In the genomic region with DNA sequence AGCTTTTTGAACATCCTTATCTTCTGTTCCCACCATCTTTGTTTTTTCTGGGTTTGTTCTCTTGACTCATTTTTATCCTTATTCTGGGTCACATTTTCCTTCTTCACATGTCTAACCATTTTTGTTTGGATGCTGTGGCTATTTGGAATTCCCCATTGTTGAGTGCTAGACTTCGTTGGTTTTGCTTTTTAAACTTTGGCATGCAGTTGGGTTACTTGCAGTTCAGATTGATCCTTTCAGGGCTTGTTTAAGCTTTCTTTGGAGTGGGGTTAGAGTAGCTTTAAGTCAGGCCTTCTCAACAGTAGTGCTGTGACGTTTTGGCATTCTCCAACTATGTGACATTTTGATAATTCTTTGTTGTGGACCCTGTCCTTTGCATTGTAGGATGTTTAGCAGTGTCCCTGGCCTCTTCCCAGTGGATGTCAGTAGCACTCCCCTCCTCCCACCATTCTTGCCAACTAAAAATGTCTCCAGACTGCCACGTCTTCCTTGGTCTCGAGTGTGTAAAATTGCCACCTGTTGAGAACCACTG, we compare ENCODE assay signal across 10 cellular contexts.
DNase-seq lines count a peak whose midpoint lies in the region; ATAC-seq and TF ChIP-seq lines count a peak whose summit lies in the region.
"Had no signal": no experiment of that assay in that cellular context is flagged by ENCODE, and none has a peak within 500 bp of the region (broad histone marks: within the 10 kb centered on the region; RNA-seq: fewer than 3 reads in every experiment).

No MANE protein-coding gene starts in this region.

- TF ChIP-seq CTCF in nephron (IDR thresholded peaks at IDR 0.05; ENCODE audit: unreplicated experiment in 3 of 3), result no peak

- peak overlapping the region in 7 of 10 experiments; percentile 6 to 43 (median 28); a peak in 8 of 20 replicates for H3K4me3 ChIP-seq in BLaER1 treated with 17β-estradiol and CSF1 and Interleukin-3, amounts not matched to agents 10 nM and 100 nM
- no peak overlapping the region for H3K4me3 ChIP-seq in HUES48 (ENCODE audit: low read depth, low read length)
- H3K4me3 ChIP-seq: lung had no signal

- H3K27ac Mint-ChIP-seq in nephron, result peak overlapping the region; percentile 88 to 94 (median 88)

- peak overlapping the region; percentile 8 to 89 (median 79); a peak in 21 of 22 replicates for H3K9ac ChIP-seq in BLaER1 treated with 17β-estradiol and CSF1 and Interleukin-3, amounts not matched to agents 10 nM and 100 nM
- H3K9ac ChIP-seq in HUES48 (ENCODE audit: low read depth, low read length), result no peak overlapping the region

- no peak overlapping the region for H3K4me3 Mint-ChIP-seq in nephron

- peaks cover 34% of the 10 kb centered on the region for H3K36me3 Mint-ChIP-seq in nephron (ENCODE audit: low read depth)

- H4K20me1 ChIP-seq in BLaER1 treated with 17β-estradiol and CSF1 and Interleukin-3, amounts not matched to agents 10 nM and 100 nM, result no peaks in the 10 kb centered on the region

- DNase-seq in dedifferentiated amniotic fluid mesenchymal stem cell (ENCODE audit: extremely low spot score), result peak; percentile 33
- no peak for DNase-seq in NCI-H446 treated with DMSO at 0.1 percent for 48 hours (lab: John Stamatoyannopoulos, UW)
- DNase-seq in NCI-H2196 treated with DMSO at 0.1 percent for 48 hours (lab: John Stamatoyannopoulos, UW; ENCODE audit: unreplicated experiment), result no peak
- DNase-seq: NCI-H524 had no signal

- H3K27me3 ChIP-seq in BLaER1 treated with 17β-estradiol and CSF1 and Interleukin-3, amounts not matched to agents 10 nM and 100 nM, result no peaks in the 10 kb centered on the region
- H3K27me3 ChIP-seq in HUES48 (ENCODE audit: control insufficient read depth, insufficient read depth, low read length), result no peaks in the 10 kb centered on the region

- H3K36me3 ChIP-seq in BLaER1 treated with 17β-estradiol and CSF1 and Interleukin-3, amounts not matched to agents 10 nM and 100 nM, result peaks cover under 1 to 65% (median 28%) of the 10 kb centered on the region in 11 experiments; a peak in 20 of 22 replicates
- peaks cover 62% of the 10 kb centered on the region for H3K36me3 ChIP-seq in HUES48 (ENCODE audit: control insufficient read depth, insufficient read depth, low read length)

- ATAC-seq in HG03139 (IDR thresholded peaks at IDR 0.05; ENCODE audit: unreplicated experiment) (no peak), GM21825 (IDR thresholded peaks at IDR 0.05; ENCODE audit: unreplicated experiment) (no peak)

- H3K27me3 Mint-ChIP-seq in nephron (ENCODE audit: low read depth), result no peaks in the 10 kb centered on the region

- peak overlapping the region; percentile 76 to 95 (median 86) for H3K4me2 ChIP-seq in BLaER1 treated with 17β-estradiol and CSF1 and Interleukin-3, amounts not matched to agents 10 nM and 100 nM

- H3K9me3 Mint-ChIP-seq in nephron, result no peaks in the 10 kb centered on the region

- peaks cover 41 to 78% (median 57%) of the 10 kb centered on the region in 10 experiments for H3K4me1 ChIP-seq in BLaER1 treated with 17β-estradiol and CSF1 and Interleukin-3, amounts not matched to agents 10 nM and 100 nM
- H3K4me1 ChIP-seq in HUES48 (ENCODE audit: control insufficient read depth, insufficient read depth, low read length), result peaks cover 4% of the 10 kb centered on the region; the same call in 1 of the 2 replicates

- H3K9me3 ChIP-seq in BLaER1 treated with 17β-estradiol and CSF1 and Interleukin-3, amounts not matched to agents 10 nM and 100 nM (replicated peaks in 1 of 11), result no peaks in the 10 kb centered on the region
- H3K9me3 ChIP-seq in HUES48 (ENCODE audit: control insufficient read depth, insufficient read depth, low read length), result no peaks in the 10 kb centered on the region

- H3K4me1 Mint-ChIP-seq in nephron, result peaks cover 27% of the 10 kb centered on the region

- H3K27ac ChIP-seq in BLaER1 treated with 17β-estradiol and CSF1 and Interleukin-3, amounts not matched to agents 10 nM and 100 nM, result peak overlapping the region; percentile 16 to 98 (median 92); a peak in 21 of 22 replicates
- peak overlapping the region; percentile 54 for H3K27ac ChIP-seq in HUES48 (ENCODE audit: low read depth, low read length)
